Comparison of ENCODE assay signal across 8 cellular contexts in the genomic region with DNA sequence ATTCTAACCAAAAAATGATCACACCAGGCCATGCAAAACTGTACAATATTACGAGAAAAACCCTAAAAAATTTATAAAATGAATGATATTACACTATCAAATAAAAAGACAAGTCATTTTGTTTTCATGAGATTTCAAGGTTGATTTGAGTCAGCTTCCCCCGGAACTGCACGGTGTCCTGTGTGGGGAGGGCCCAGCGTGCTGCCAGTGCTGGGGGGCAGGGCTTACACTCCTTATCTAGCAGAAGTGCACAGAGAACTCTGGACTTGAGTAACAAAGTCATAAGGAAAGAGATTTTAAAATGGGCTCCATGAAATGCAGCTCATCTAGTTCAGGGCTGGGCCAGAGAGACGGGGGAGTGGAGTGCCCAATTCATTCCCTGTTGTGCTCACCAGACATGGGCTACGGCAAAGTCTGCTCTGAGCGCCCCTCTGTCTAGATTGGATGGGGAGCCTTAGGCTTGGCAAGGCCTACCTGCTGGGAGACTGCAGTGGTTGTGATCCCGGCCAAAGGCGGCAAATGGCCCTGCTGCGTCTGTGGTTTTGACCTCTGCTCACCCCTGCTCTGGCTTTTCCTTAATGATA. TPM values are rescaled to one million over a fixed set of nuclear protein-coding genes. Genes with fewer than 3 reads are reported as not detected.
DNase-seq lines count a peak whose midpoint lies in the region; ATAC-seq, FAIRE-seq and TF ChIP-seq lines count a peak whose summit lies in the region.

No MANE protein-coding gene starts in this region.

- peak; percentile 66 for FAIRE-seq in GM12891 (lab: Jason Lieb, UNC)

- no peaks in the 10 kb centered on the region for H3K9me3 ChIP-seq in hepatocyte (ENCODE audit: low read depth)

- TF ChIP-seq POLR2A in GM12891 (IDR thresholded peaks at IDR 0.05; ENCODE audit: low read depth, low read length), result no peak

- TF ChIP-seq CTCF in hepatocyte (IDR thresholded peaks at IDR 0.05; ENCODE audit: poor library complexity), result no peak

- ATAC-seq in HG03135 (IDR thresholded peaks at IDR 0.05; ENCODE audit: unreplicated experiment), result peak; percentile 68

- peak overlapping the region; percentile 32 for H3K4me2 ChIP-seq in hepatocyte

- no peaks in the 10 kb centered on the region for H3K79me2 ChIP-seq in hepatocyte

- no peak for DNase-seq in GM12891 (ENCODE audit: insufficient read length, low spot score)
- peak; percentile 24 for DNase-seq in activated T-cell treated with anti-CD3 and anti-CD28 coated beads for 1 hour (ENCODE audit: low read depth)
- peak; percentile 69 for DNase-seq in hepatocyte (ENCODE audit: low spot score)
- peak; percentile 39 to 56 for DNase-seq in stimulated activated CD8-positive, alpha-beta memory T cell treated with anti-CD3 and anti-CD28 coated beads, Interleukin-15, amount 100 ng/mL, for 48 hours (ENCODE audit: low read depth in 2 of 2)
- DNase-seq in NCI-H526 (lab: John Stamatoyannopoulos, UW), result no peak
- no peak for DNase-seq in inferior parietal cortex (ENCODE audit: extremely low spot score)
- DNase-seq in C1 segment of cervical spinal cord (lab: John Stamatoyannopoulos, UW), result no peak

- H3K36me3 ChIP-seq in hepatocyte (replicated peaks; ENCODE audit: insufficient read depth, low read depth), result no peaks in the 10 kb centered on the region

- no peak overlapping the region for H2AFZ ChIP-seq in hepatocyte

- H3K4me1 ChIP-seq in hepatocyte (ENCODE audit: insufficient read depth), result peaks cover 40% of the 10 kb centered on the region

- no peaks in the 10 kb centered on the region for H3K9me2 ChIP-seq in hepatocyte (replicated peaks; ENCODE audit: insufficient read depth)

- no peak overlapping the region for H3K4me3 ChIP-seq in hepatocyte

- 70% methylated on average over 10 of the region's 10 CpGs for WGBS in hepatocyte (ENCODE audit: low lambda C conversion rate, missing lambda C conversion rate)

- H4K20me1 ChIP-seq in hepatocyte (ENCODE audit: insufficient read depth, poor library complexity, severe bottlenecking), result no peaks in the 10 kb centered on the region

- peak overlapping the region; percentile 83 for H3K27ac ChIP-seq in hepatocyte

- no peaks in the 10 kb centered on the region for H3K27me3 ChIP-seq in hepatocyte

TF ChIP-seq in GM12891, 5 proteins besides CTCF, POLR2A, EP300 and RAD21:
- TF ChIP-seq POU2F2 (IDR thresholded peaks at IDR 0.05; ENCODE audit: low read depth, low read length) (no peak), SPI1 (IDR thresholded peaks at IDR 0.05; ENCODE audit: low read depth, low read length) (no peak), POLR2AphosphoS5 (IDR thresholded peaks at IDR 0.05; ENCODE audit: low read depth, low read length) (no peak), TAF1 (IDR thresholded peaks at IDR 0.05; ENCODE audit: low read depth, low read length) (no peak)

RNA-seq across cellular contexts. Expression of a gene that starts 50.1 kb away (rescaled TPM):
- polyA plus RNA-seq in GM12891 (2012; ENCODE audit: low read depth, missing spikeins), result 10.4 TPM
- 20.7 and 22.9 TPM in 2 replicates for total RNA-seq in hepatocyte
- 19.2 and 26.4 TPM in 2 replicates for polyA plus RNA-seq in hepatocyte

Comparison
In these comparisons a context has a peak if more than half of its experiments do, and no peak if none do; other contexts are left out.
1. DNase-seq: peak in activated T-cell treated with anti-CD3 and anti-CD28 coated beads for 1 hour (single experiment), hepatocyte (single experiment) and stimulated activated CD8-positive, alpha-beta memory T cell treated with anti-CD3 and anti-CD28 coated beads, Interleukin-15, amount 100 ng/mL, for 48 hours (2 of 2); none in GM12891 (single experiment), NCI-H526 (0 of 2), inferior parietal cortex (single experiment) and C1 segment of cervical spinal cord (0 of 14).